In the genomic region with DNA sequence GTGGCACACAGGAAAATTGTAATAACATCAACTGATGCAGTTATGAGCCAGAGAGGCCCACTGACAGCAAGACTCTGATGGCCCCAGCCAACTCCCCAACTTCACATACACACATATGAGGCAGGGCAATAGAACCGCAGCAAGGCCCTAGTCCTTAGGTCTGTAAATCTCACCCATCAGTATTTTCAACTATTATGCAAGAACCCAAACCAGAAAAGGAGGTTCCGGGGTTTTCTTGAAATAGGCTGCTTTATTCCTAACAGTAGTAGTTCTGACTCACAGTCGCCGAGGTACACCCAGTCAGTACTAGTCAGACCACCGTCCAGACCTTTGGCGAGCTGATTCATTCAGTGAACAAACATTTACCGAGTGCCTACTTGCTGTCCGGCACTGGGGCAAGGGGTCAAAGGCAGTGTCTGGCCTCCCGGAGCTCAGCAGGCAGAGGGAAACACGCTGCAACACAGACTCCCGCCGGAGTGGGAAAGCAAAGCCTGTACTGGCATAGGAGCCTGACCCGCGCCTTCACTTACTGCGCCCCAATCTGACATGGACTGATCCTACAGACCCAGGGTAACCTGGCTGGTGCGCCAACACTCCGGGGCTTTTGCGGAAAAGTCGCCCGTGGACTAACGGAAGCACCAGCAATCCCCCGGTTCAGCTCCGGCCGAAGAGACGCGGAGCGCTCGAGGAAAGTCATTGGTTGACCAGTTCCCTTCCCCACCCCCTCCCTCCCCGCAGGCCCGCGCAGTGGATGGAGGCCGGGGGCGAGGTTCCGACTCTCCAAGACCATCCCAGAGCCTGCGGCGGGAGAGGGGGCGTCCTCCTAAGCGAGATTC, we compare ENCODE assay signal across 8 cellular contexts. TPM values are rescaled to one million over a fixed set of nuclear protein-coding genes. Genes with fewer than 3 reads are reported as not detected.
DNase-seq lines count a peak whose midpoint lies in the region; ATAC-seq and TF ChIP-seq lines count a peak whose summit lies in the region.

No MANE protein-coding gene starts in this region.

- peaks cover 6% of the 10 kb centered on the region for H3K4me1 Mint-ChIP-seq in T-helper 17 cell

- H3K27me3 ChIP-seq in WERI-Rb-1 (ENCODE audit: insufficient read depth, low read depth, severe bottlenecking): no peaks in the 10 kb centered on the region
- no peaks in the 10 kb centered on the region for H3K27me3 ChIP-seq in right atrium auricular region

- H3K4me3 ChIP-seq in WERI-Rb-1 (ENCODE audit: low read depth, low read length): peak overlapping the region; percentile 91
- peak overlapping the region; percentile 77 to 85 for H3K4me3 ChIP-seq in right atrium auricular region
- H3K4me3 ChIP-seq in retinal pigment epithelial cell (ENCODE audit: low read length): peak overlapping the region; percentile 74

- peaks cover 20% of the 10 kb centered on the region for H3K27me3 Mint-ChIP-seq in T-helper 17 cell

- peaks cover 2% of the 10 kb centered on the region for H3K36me3 Mint-ChIP-seq in T-helper 17 cell (ENCODE audit: low read depth)

- DNase-seq in WERI-Rb-1: peak; percentile 80
- peak; percentile 65 for DNase-seq in right atrium auricular region (ENCODE audit: low spot score)
- DNase-seq in retinal pigment epithelial cell (ENCODE audit: low read depth): peak; percentile 65
- DNase-seq in stimulated activated naive CD4-positive, alpha-beta T cell (lab: John Stamatoyannopoulos, UW): no peak
- DNase-seq in T-helper 17 cell: no peak
- DNase-seq in cerebellum (ENCODE audit: low spot score): no peak

- H3K36me3 ChIP-seq in WERI-Rb-1: peaks cover 25% of the 10 kb centered on the region
- H3K36me3 ChIP-seq in right atrium auricular region: no peaks in the 10 kb centered on the region

- TF ChIP-seq CTCF in WERI-Rb-1 (IDR thresholded peaks at IDR 0.05; ENCODE audit: low read depth, low read length) (0 out of 2 replicates have a peak, but pooled peaks have one; percentile 0), right atrium auricular region (IDR thresholded peaks at IDR 0.05) (no peak), retinal pigment epithelial cell (conservative IDR thresholded peaks at IDR 0.05; ENCODE audit: low read depth, low read length) (no peak)

- peak; percentile 19 for ATAC-seq in HG03432 (IDR thresholded peaks at IDR 0.05; ENCODE audit: unreplicated experiment)
- ATAC-seq in HG03571 (IDR thresholded peaks at IDR 0.05; ENCODE audit: unreplicated experiment): no peak
- ATAC-seq in T-helper 17 cell: no peak

- no peak overlapping the region for H3K27ac Mint-ChIP-seq in T-helper 17 cell

- no peaks in the 10 kb centered on the region for H3K9me3 ChIP-seq in WERI-Rb-1 (ENCODE audit: severe bottlenecking)
- H3K9me3 ChIP-seq in right atrium auricular region: no peaks in the 10 kb centered on the region
- H3K9me3 ChIP-seq in T-helper 17 cell (ENCODE audit: control insufficient read depth, low read length, poor library complexity, severe bottlenecking): no peaks in the 10 kb centered on the region

- H3K27ac ChIP-seq in WERI-Rb-1 (peak overlapping the region; percentile 89), right atrium auricular region (peak overlapping the region; percentile 66)

- no peak overlapping the region for H3K4me3 Mint-ChIP-seq in T-helper 17 cell

- H3K4me1 ChIP-seq in right atrium auricular region: peaks cover 0 to 7% of the 10 kb centered on the region in 2 donors

RNA-seq across cellular contexts. Expression of a gene that starts 1.3 kb away (rescaled TPM):
- total RNA-seq in right atrium auricular region: 10 to 100 TPM; 18.8 to 24.6 TPM
- 10 to 100 TPM in 1 of 2 donors, 1 to 10 TPM in 1; 5.3 to 10.9 TPM for total RNA-seq in T-helper 17 cell
- total RNA-seq in cerebellum: 14.9 TPM

Comparison
In these comparisons a context has a peak if more than half of its experiments do, and no peak if none do; other contexts are left out.
1. DNase-seq: peak in WERI-Rb-1 (single experiment), right atrium auricular region (single experiment) and retinal pigment epithelial cell (single experiment); none in stimulated activated naive CD4-positive, alpha-beta T cell (0 of 6), T-helper 17 cell (0 of 3) and cerebellum (single experiment).
2. Peak in every context shown above with its lines, with median percentiles within 50 percentile points of each other: H3K4me3 ChIP-seq.